Comparison of ENCODE assay signal across 8 cellular contexts in genomic region chr16:30699615-30700099, GRCh38. TPM values are rescaled to one million over a fixed set of nuclear protein-coding genes. Genes with fewer than 3 reads are reported as not detected.
A peak's percentile ranks its signal among the peaks of the same experiment; 100 is the strongest.
DNase-seq lines count a peak whose midpoint lies in the region; ATAC-seq and TF ChIP-seq lines count a peak whose summit lies in the region.

No MANE protein-coding gene starts in this region.

- H3K4me3 ChIP-seq in HCT116 (replicated peaks in 1 of 2; ENCODE audit: low read depth in 1 of 2, low read length in 2 of 2) (peak overlapping the region; percentile 94 to 95), right atrium auricular region (peak overlapping the region; percentile 98 to 99), skin epidermis (peak overlapping the region; percentile 72 to 98 (median 94))

- no peaks in the 10 kb centered on the region for H3K9me2 ChIP-seq in HCT116 (ENCODE audit: insufficient read depth)

- RAD21 ChIA-PET in HCT116 (lab: Charles Lee; ENCODE audit: low non-redundant PET in 1 of 2, low total read pairs in 2 of 2, uncharacterized antibody in 2 of 2, unreplicated experiment in 2 of 2): no interaction called here

- no peak for TF ChIP-seq CTCF in HCT116 (IDR thresholded peaks at IDR 0.05 in 2 of 3, conservative IDR thresholded peaks at IDR 0.05 in 1 of 3; ENCODE audit: borderline replicate concordance in 1 of 3, insufficient read depth in 1 of 3, low read depth in 2 of 3, low read length in 2 of 3)
- no peak for TF ChIP-seq CTCF in right atrium auricular region (IDR thresholded peaks at IDR 0.05)

- no peaks in the 10 kb centered on the region for H3K9me3 Mint-ChIP-seq in activated CD4-positive, alpha-beta memory T cell treated with anti-CD3 and anti-CD28 coated beads for 36 hours

- H3K4me1 Mint-ChIP-seq in activated CD4-positive, alpha-beta memory T cell treated with anti-CD3 and anti-CD28 coated beads for 36 hours (ENCODE audit: low read depth): peaks cover 22% of the 10 kb centered on the region

- no peak for TF ChIP-seq RAD21 in HCT116 (IDR thresholded peaks at IDR 0.05; ENCODE audit: low read depth)

- no peaks in the 10 kb centered on the region for H3K9me3 ChIP-seq in HCT116 (ENCODE audit: control insufficient read depth in 1 of 2, insufficient read depth in 1 of 2, low read depth in 1 of 2, low read length in 2 of 2)
- H3K9me3 ChIP-seq in right atrium auricular region: no peaks in the 10 kb centered on the region

- no peaks in the 10 kb centered on the region for H3K27me3 Mint-ChIP-seq in activated CD4-positive, alpha-beta memory T cell treated with anti-CD3 and anti-CD28 coated beads for 36 hours

- peaks cover 51% of the 10 kb centered on the region for H3K79me2 ChIP-seq in HCT116 (ENCODE audit: insufficient read depth, low read length)

- POLR2A ChIA-PET in HCT116 (lab: Charles Lee): no interaction called here
- POLR2A ChIA-PET in activated CD4-positive, alpha-beta memory T cell treated with anti-CD3 and anti-CD28 coated beads for 36 hours (lab: Charles Lee): interaction anchor here (0.8 to 0.9 kb wide), 2 partner anchors 11 to 40 kb away, joined by 3 to 6 read pairs; no protein-coding TSS in a partner anchor

- H2AFZ ChIP-seq in HCT116 (ENCODE audit: low read depth, low read length, poor library complexity, severe bottlenecking): no peak overlapping the region

- BruUV-seq in HCT116 (replicated peaks; lab: Mats Ljungman, UMichigan): no TSS peak

- DNase-seq in HCT116 (ENCODE audit: low read depth, low spot score) (no peak), right atrium auricular region (ENCODE audit: low spot score) (no peak), NCI-H2227 (lab: John Stamatoyannopoulos, UW; ENCODE audit: unreplicated experiment) (no peak), cerebellar cortex (ENCODE audit: low spot score) (no peak)
- no peak for DNase-seq in activated CD4-positive, alpha-beta memory T cell treated with anti-CD3 and anti-CD28 coated beads for 36 hours

- H3K4me3 Mint-ChIP-seq in activated CD4-positive, alpha-beta memory T cell treated with anti-CD3 and anti-CD28 coated beads for 36 hours: peak overlapping the region; percentile 96

- no peaks in the 10 kb centered on the region for H3K27me3 ChIP-seq in HCT116 (ENCODE audit: insufficient read depth, low read length)
- H3K27me3 ChIP-seq in right atrium auricular region: no peaks in the 10 kb centered on the region

- TF ChIP-seq POLR2A in HCT116 (IDR thresholded peaks at IDR 0.05; ENCODE audit: borderline replicate concordance, extremely low read depth, insufficient read depth, insufficient read length): no peak

- intact Hi-C loops in HCT116 (cut with micrococcal nuclease): loop anchor here (2.0 kb wide), 2 partner anchors 41 kb away; partner anchors contain the start of gene FBRS
- intact Hi-C loops in activated CD4-positive, alpha-beta memory T cell treated with anti-CD3 and anti-CD28 coated beads for 36 hours (cut with micrococcal nuclease): loop anchor here (1.0 to 5.0 kb wide), 4 partner anchors 16 to 892 kb away; partner anchors contain the start of genes DCTPP1, MAZ and PRR14

- CTCF ChIA-PET in HCT116 (lab: Charles Lee): no interaction called here
- CTCF ChIA-PET in activated CD4-positive, alpha-beta memory T cell treated with anti-CD3 and anti-CD28 coated beads for 36 hours (lab: Charles Lee): interaction anchor here (0.6 kb wide), 1 partner anchor 250 kb away, joined by 3 read pairs; no protein-coding TSS in a partner anchor

- no peaks in the 10 kb centered on the region for H4K20me1 ChIP-seq in HCT116 (ENCODE audit: insufficient read depth)

- peak overlapping the region; percentile 99 for H3K27ac Mint-ChIP-seq in activated CD4-positive, alpha-beta memory T cell treated with anti-CD3 and anti-CD28 coated beads for 36 hours

- H3K36me3 Mint-ChIP-seq in activated CD4-positive, alpha-beta memory T cell treated with anti-CD3 and anti-CD28 coated beads for 36 hours: peaks cover 30% of the 10 kb centered on the region

- peaks cover 20 to 38% of the 10 kb centered on the region in 2 experiments for H3K36me3 ChIP-seq in HCT116 (ENCODE audit: control insufficient read depth in 1 of 2, insufficient read depth in 2 of 2, low read length in 2 of 2)
- H3K36me3 ChIP-seq in right atrium auricular region: peaks cover 42% of the 10 kb centered on the region

- H3K4me1 ChIP-seq in HCT116 (ENCODE audit: control insufficient read depth in 1 of 2, insufficient read depth in 2 of 2, low read length in 2 of 2) (peaks cover 11 to 22% of the 10 kb centered on the region in 2 experiments), right atrium auricular region (peaks cover 0 to 27% of the 10 kb centered on the region in 2 donors)

- peak overlapping the region; percentile 100 for H3K9ac ChIP-seq in HCT116 (ENCODE audit: low read length)

- H3K27ac ChIP-seq in HCT116 (ENCODE audit: low read depth, low read length) (peak overlapping the region; percentile 100), right atrium auricular region (peak overlapping the region; percentile 100), skin epidermis (peak overlapping the region; percentile 90 to 100 (median 100))

- ATAC-seq in HCT116: no peak
- ATAC-seq in HG02763 (IDR thresholded peaks at IDR 0.05; ENCODE audit: unreplicated experiment): no peak
- ATAC-seq in HG03196 (IDR thresholded peaks at IDR 0.05; ENCODE audit: unreplicated experiment): no peak

- H3K4me2 ChIP-seq in HCT116 (ENCODE audit: low read length): peak overlapping the region; percentile 94

TF ChIP-seq in HCT116, 20 proteins besides CTCF, POLR2A, EP300 and RAD21:
- TF ChIP-seq REST (IDR thresholded peaks at IDR 0.05; ENCODE audit: low read depth): no peak
- TF ChIP-seq SRF (IDR thresholded peaks at IDR 0.05; ENCODE audit: low read depth): no peak
- no peak for TF ChIP-seq YY1 (IDR thresholded peaks at IDR 0.05; ENCODE audit: extremely low read depth, insufficient replicate concordance, low read depth, low read length)
- TF ChIP-seq SIN3A (IDR thresholded peaks at IDR 0.05; ENCODE audit: low read depth): no peak
- no peak for TF ChIP-seq ELF1 (IDR thresholded peaks at IDR 0.05; ENCODE audit: borderline replicate concordance, low read depth)
- no peak for TF ChIP-seq EGR1 (IDR thresholded peaks at IDR 0.05; ENCODE audit: low read depth)
- TF ChIP-seq SP1 (IDR thresholded peaks at IDR 0.05; ENCODE audit: low read depth): no peak
- no peak for TF ChIP-seq FOSL1 (IDR thresholded peaks at IDR 0.05; ENCODE audit: low read depth)

RNA-seq across cellular contexts. Expression of gene SRCAP, which starts 0.7 kb away (rescaled TPM):
- 59.6 TPM for total RNA-seq in HCT116 (2021; ENCODE audit: unreplicated experiment)
- polyA plus RNA-seq in HCT116 (2012): 21.9 and 22.7 TPM in 2 replicates
- 10 to 100 TPM; 48.4 to 54.0 TPM for total RNA-seq in activated CD4-positive, alpha-beta memory T cell treated with anti-CD3 and anti-CD28 coated beads for 36 hours
- 10 to 100 TPM; 22.5 to 25.0 TPM for total RNA-seq in right atrium auricular region

RNA-seq across cellular contexts. Expression of gene FBRS, which starts 41.4 kb away (rescaled TPM):
- total RNA-seq in HCT116 (2021; ENCODE audit: unreplicated experiment): 65.3 TPM
- 37.2 and 42.7 TPM in 2 replicates for polyA plus RNA-seq in HCT116 (2012)
- total RNA-seq in activated CD4-positive, alpha-beta memory T cell treated with anti-CD3 and anti-CD28 coated beads for 36 hours: 10 to 100 TPM; 91.8 to 95.6 TPM
- 10 to 100 TPM; 16.5 to 26.3 TPM for total RNA-seq in right atrium auricular region

RNA-seq across cellular contexts. Expression of gene PHKG2, which starts 48.6 kb away (rescaled TPM):
- 32.6 TPM for total RNA-seq in HCT116 (2021; ENCODE audit: unreplicated experiment)
- polyA plus RNA-seq in HCT116 (2012): 26.1 and 28.6 TPM in 2 replicates
- total RNA-seq in activated CD4-positive, alpha-beta memory T cell treated with anti-CD3 and anti-CD28 coated beads for 36 hours: 10 to 100 TPM; 24.1 to 27.9 TPM
- total RNA-seq in right atrium auricular region: 10 to 100 TPM; 16.0 to 22.1 TPM

RNA-seq across cellular contexts. Expression of gene PRR14, which starts 48.9 kb away (rescaled TPM):
- total RNA-seq in HCT116 (2021; ENCODE audit: unreplicated experiment) (56.2 TPM), right atrium auricular region (10 to 100 TPM; 12.3 to 17.3 TPM)
- polyA plus RNA-seq in HCT116 (2012): 28.8 and 39.7 TPM in 2 replicates
- total RNA-seq in activated CD4-positive, alpha-beta memory T cell treated with anti-CD3 and anti-CD28 coated beads for 36 hours: 10 to 100 TPM; 73.2 to 83.2 TPM
